ENCODE assay signal across 32 cellular contexts in genomic region chr11:12811861-12812260, GRCh38.
DNase-seq lines count a peak whose midpoint lies in the region; ATAC-seq, FAIRE-seq and TF ChIP-seq lines count a peak whose summit lies in the region.
"Had no signal": no experiment of that assay in that cellular context is flagged by ENCODE, and none has a peak within 500 bp of the region (broad histone marks: within the 10 kb centered on the region; RNA-seq: fewer than 3 reads in every experiment).

No MANE protein-coding gene starts in this region.

- H3K4me3 Mint-ChIP-seq in brain, result no peak overlapping the region
- H3K4me3 Mint-ChIP-seq: activated naive CD8-positive, alpha-beta T cell; GM23338; natural killer cell treated with Interleukin-12 subunit alpha and Interleukin-12 subunit beta and Interleukin-15 and Interleukin-18, amount 100 ng/mL, for 72 hours; stimulated activated memory B cell treated with anti-CD40 and anti-IgM and Interleukin-4, amounts not matched to agents 10 μg/mL and 1 μg/mL and 100 μg/mL, for 72 hours; WTC11 had no signal

- H4K20me1 ChIP-seq in SK-N-SH (ENCODE audit: insufficient read depth), result peaks cover 80% of the 10 kb centered on the region
- H4K20me1 ChIP-seq in Loucy (ENCODE audit: insufficient read depth, low read length, poor library complexity, severe bottlenecking), result no peaks in the 10 kb centered on the region

- H3K27me3 ChIP-seq in SK-N-SH (ENCODE audit: insufficient read depth) (no peaks in the 10 kb centered on the region), Loucy (ENCODE audit: insufficient read depth, low read length, poor library complexity, severe bottlenecking) (peaks cover 32% of the 10 kb centered on the region)
- H3K27me3 ChIP-seq: ascending aorta, gastroesophageal sphincter, hepatocyte, MG63, upper lobe of left lung had no signal

- H3K9me3 Mint-ChIP-seq in brain, result peaks cover 0 to 1% (median 0%) of the 10 kb centered on the region in 5 experiments
- H3K9me3 Mint-ChIP-seq: GM23338; natural killer cell treated with Interleukin-12 subunit alpha and Interleukin-12 subunit beta and Interleukin-15 and Interleukin-18, amount 100 ng/mL, for 72 hours; stimulated activated memory B cell treated with anti-CD40 and anti-IgM and Interleukin-4, amounts not matched to agents 10 μg/mL and 1 μg/mL and 100 μg/mL, for 72 hours; WTC11 had no signal

- DNase-seq in SK-N-SH (no peak), A549 (ENCODE audit: low read depth in 1 of 2, low spot score in 1 of 2) (no peak), Ammon's horn (ENCODE audit: low spot score) (no peak), HTR-8/SVneo (ENCODE audit: insufficient read length, low spot score) (no peak), pons (ENCODE audit: low spot score) (no peak)
- DNase-seq: activated CD4-positive, alpha-beta T cell treated with anti-CD3 and anti-CD28 coated beads, Interleukin-2, amount 50 U/mL, for 4 hours; caudate nucleus; effector CD8-positive, alpha-beta T cell; lower lobe of right lung; MG63; NCI-H1417; NCI-H2029; NCI-H526; NK-92 treated with Interleukin-12 subunit alpha and Interleukin-12 subunit beta, amount 100 ng/mL, for 24 hours; SHP77 treated with DMSO at 0.1 percent for 48 hours; T1000; upper lobe of left lung had no signal

- TF ChIP-seq EP300 in SK-N-SH (IDR thresholded peaks at IDR 0.05; ENCODE audit: borderline replicate concordance in 1 of 2, low read depth in 1 of 2, low read length in 1 of 2), result no peak
- TF ChIP-seq EP300 in A549 (IDR thresholded peaks at IDR 0.05), result no peak

- no peaks in the 10 kb centered on the region for H3K27me3 Mint-ChIP-seq in brain

- peak overlapping the region; percentile 86 to 96; a peak in 3 of 4 replicates for H3K27ac ChIP-seq in SK-N-SH (ENCODE audit: low read depth in 2 of 2, low read length in 1 of 2)
- peak overlapping the region in 1 of 2 experiments; percentile 75; a peak in 3 of 6 replicates for H3K27ac ChIP-seq in A549
- H3K27ac ChIP-seq: ascending aorta, coronary artery, gastroesophageal sphincter, lower lobe of right lung had no signal

- no peaks in the 10 kb centered on the region for H3K36me3 Mint-ChIP-seq in brain
- H3K36me3 Mint-ChIP-seq: activated naive CD8-positive, alpha-beta T cell; natural killer cell treated with Interleukin-12 subunit alpha and Interleukin-12 subunit beta and Interleukin-15 and Interleukin-18, amount 100 ng/mL, for 72 hours; stimulated activated memory B cell treated with anti-CD40 and anti-IgM and Interleukin-4, amounts not matched to agents 10 μg/mL and 1 μg/mL and 100 μg/mL, for 72 hours; WTC11 had no signal

- TF ChIP-seq CTCF in SK-N-SH (IDR thresholded peaks at IDR 0.05), result no peak
- no peak for TF ChIP-seq CTCF in A549 (IDR thresholded peaks at IDR 0.05)
- TF ChIP-seq CTCF in Loucy (conservative IDR thresholded peaks at IDR 0.05; ENCODE audit: low read length), result no peak
- no peak for TF ChIP-seq CTCF in brain (conservative IDR thresholded peaks at IDR 0.05)

- no peak for FAIRE-seq in A549 (lab: Jason Lieb, UNC)
- no peak for FAIRE-seq in HTR-8/SVneo (lab: Jason Lieb, UNC)
- FAIRE-seq: D721Med, K562, RCC 7860 had no signal

- H2AFZ ChIP-seq in SK-N-SH (ENCODE audit: low read depth), result no peak overlapping the region
- peak overlapping the region; percentile 59; the same call in 1 of the 2 replicates for H2AFZ ChIP-seq in Loucy (ENCODE audit: low read length)
- H2AFZ ChIP-seq: GM23338, hepatocyte had no signal

- no peaks in the 10 kb centered on the region for H3K9me2 ChIP-seq in SK-N-SH
- no peaks in the 10 kb centered on the region for H3K9me2 ChIP-seq in Loucy (replicated peaks; ENCODE audit: low read depth, low read length)

- ATAC-seq in SK-N-SH treated with all-trans-retinoic acid at 6 μM for 48 hours, result no peak
- no peak for ATAC-seq in A549
- ATAC-seq: gastroesophageal sphincter; GM23338; lower lobe of right lung; natural killer cell treated with Interleukin-12 subunit alpha and Interleukin-12 subunit beta and Interleukin-15 and Interleukin-18, amount 100 ng/mL, for 72 hours; stimulated activated memory B cell treated with anti-CD40 and anti-IgM and Interleukin-4, amounts not matched to agents 10 μg/mL and 1 μg/mL and 100 μg/mL, for 72 hours; WTC11 had no signal

- H3K4me1 Mint-ChIP-seq in brain, result peaks cover 95% of the 10 kb centered on the region
- H3K4me1 Mint-ChIP-seq: stimulated activated memory B cell treated with anti-CD40 and anti-IgM and Interleukin-4, amounts not matched to agents 10 μg/mL and 1 μg/mL and 100 μg/mL, for 72 hours had no signal

- TF ChIP-seq RAD21 in SK-N-SH (IDR thresholded peaks at IDR 0.05; ENCODE audit: low read length) (no peak), A549 (conservative IDR thresholded peaks at IDR 0.05 in 1 of 2, IDR thresholded peaks at IDR 0.05 in 1 of 2) (no peak)

- H3K9ac ChIP-seq in SK-N-SH (no peak overlapping the region), Loucy (ENCODE audit: low read depth, low read length, poor library complexity, severe bottlenecking) (no peak overlapping the region)

- H3K4me2 ChIP-seq in SK-N-SH, result no peak overlapping the region
- peak overlapping the region; percentile 53; the same call in 1 of the 3 replicates for H3K4me2 ChIP-seq in A549
- H3K4me2 ChIP-seq in Loucy (ENCODE audit: low read depth, low read length, poor library complexity, severe bottlenecking), result peak overlapping the region; percentile 63
- H3K4me2 ChIP-seq: GM23338, hepatocyte had no signal

- peak overlapping the region in 3 of 5 experiments; percentile 4 to 66 (median 13) for H3K27ac Mint-ChIP-seq in brain
- H3K27ac Mint-ChIP-seq: activated naive CD8-positive, alpha-beta T cell; GM23338; natural killer cell treated with Interleukin-12 subunit alpha and Interleukin-12 subunit beta and Interleukin-15 and Interleukin-18, amount 100 ng/mL, for 72 hours; stimulated activated memory B cell treated with anti-CD40 and anti-IgM and Interleukin-4, amounts not matched to agents 10 μg/mL and 1 μg/mL and 100 μg/mL, for 72 hours had no signal

- no peak for TF ChIP-seq POLR2A in A549 (IDR thresholded peaks at IDR 0.05; ENCODE audit: low read length)

- no peak overlapping the region for H3K4me3 ChIP-seq in SK-N-SH (ENCODE audit: low read depth in 2 of 2, low read length in 1 of 2)
- no peak overlapping the region for H3K4me3 ChIP-seq in A549
- H3K4me3 ChIP-seq in Loucy (ENCODE audit: low read length, poor library complexity, severe bottlenecking), result peak overlapping the region; percentile 37
- H3K4me3 ChIP-seq: ascending aorta, coronary artery, gastroesophageal sphincter, GM23338, hepatocyte, K562, lower lobe of right lung, MG63, upper lobe of left lung had no signal

- POLR2A ChIA-PET in SK-N-SH (lab: Yijun Ruan, JAX), result interaction anchor here (1.4 kb wide), 1 partner anchor 11 kb away, joined by 5 read pairs; no protein-coding TSS in a partner anchor
- POLR2A ChIA-PET in A549 (lab: Yijun Ruan, JAX), result no interaction called here

- H3K36me3 ChIP-seq in SK-N-SH (replicated peaks in 1 of 2; ENCODE audit: control insufficient read depth in 1 of 2, insufficient read depth in 2 of 2, low read length in 1 of 2) (peaks cover 0 to 5% of the 10 kb centered on the region in 2 experiments), Loucy (ENCODE audit: insufficient read depth, low read length) (no peaks in the 10 kb centered on the region)
- H3K36me3 ChIP-seq: ascending aorta, gastroesophageal sphincter, lower lobe of right lung, upper lobe of left lung had no signal

- peaks cover 32% of the 10 kb centered on the region for H3F3A ChIP-seq in SK-N-SH (replicated peaks; ENCODE audit: insufficient read depth)
- H3F3A ChIP-seq in Loucy (ENCODE audit: low read depth), result no peaks in the 10 kb centered on the region

- H3K9me3 ChIP-seq in SK-N-SH (no peaks in the 10 kb centered on the region), A549 (no peaks in the 10 kb centered on the region), Loucy (ENCODE audit: insufficient read depth, low read depth, low read length) (no peaks in the 10 kb centered on the region)
- H3K9me3 ChIP-seq: ascending aorta, gastroesophageal sphincter, lower lobe of right lung, MG63, upper lobe of left lung had no signal

- CTCF ChIA-PET in SK-N-SH (lab: Yijun Ruan, JAX), result interaction anchor here (5.7 kb wide), 1 partner anchor 76 kb away, joined by 42 read pairs; no protein-coding TSS in a partner anchor
- CTCF ChIA-PET in A549 (lab: Yijun Ruan, JAX), result interaction anchor here (1.0 to 1.2 kb wide), 3 partner anchors 9 to 77 kb away, joined by 3 read pairs; no protein-coding TSS in a partner anchor

- H3K4me1 ChIP-seq in SK-N-SH (ENCODE audit: control insufficient read depth in 1 of 2, insufficient read depth in 2 of 2, low read depth in 1 of 2, low read length in 1 of 2) (peaks cover 58 to 89% of the 10 kb centered on the region in 2 experiments), A549 (peaks cover 95% of the 10 kb centered on the region), Loucy (ENCODE audit: insufficient read depth, low read length, poor library complexity, severe bottlenecking) (peaks cover 27% of the 10 kb centered on the region)

- H3K79me2 ChIP-seq in SK-N-SH (ENCODE audit: insufficient read depth) (peaks cover 97% of the 10 kb centered on the region), Loucy (ENCODE audit: insufficient read depth, low read length) (no peaks in the 10 kb centered on the region)

- WGBS in SK-N-SH (ENCODE audit: low lambda C conversion rate), result 88% methylated on average over 7 of the region's 7 CpGs
- 86% methylated on average over 7 of the region's 7 CpGs for WGBS in A549 (ENCODE audit: missing lambda C conversion rate)

TF ChIP-seq in SK-N-SH, 30 proteins besides CTCF, POLR2A, EP300 and RAD21 (continues in another document):
- TF ChIP-seq RCOR1 (IDR thresholded peaks at IDR 0.05; ENCODE audit: low read length) (no peak), SIN3A (IDR thresholded peaks at IDR 0.05; ENCODE audit: borderline replicate concordance, low read depth, low read length) (no peak)

TF ChIP-seq in SK-N-SH treated with all-trans-retinoic acid at 6 μM for 48 hours, 23 proteins besides CTCF, POLR2A, EP300 and RAD21 (continues in another document):
- TF ChIP-seq OSR1 (CRISPR knock-in tag; IDR thresholded peaks at IDR 0.05) (no peak), SNAI2 (CRISPR knock-in tag; IDR thresholded peaks at IDR 0.05) (no peak), ZNF8 (CRISPR knock-in tag; IDR thresholded peaks at IDR 0.05) (no peak), BACH2 (CRISPR knock-in tag; IDR thresholded peaks at IDR 0.05; ENCODE audit: borderline replicate concordance) (no peak)

TF ChIP-seq in A549, 52 proteins besides CTCF, POLR2A, EP300 and RAD21 (continues in another document):
- TF ChIP-seq KDM5A (IDR thresholded peaks at IDR 0.05) (no peak), PHF8 (IDR thresholded peaks at IDR 0.05; ENCODE audit: borderline replicate concordance, low read depth) (no peak)
